16 cellular contexts compared by ENCODE assay signal in genomic region chr2:175373001-175373727, GRCh38.
DNase-seq lines count a peak whose midpoint lies in the region; ATAC-seq, FAIRE-seq and TF ChIP-seq lines count a peak whose summit lies in the region.
"Had no signal": no experiment of that assay in that cellular context is flagged by ENCODE, and none has a peak within 500 bp of the region (broad histone marks: within the 10 kb centered on the region; RNA-seq: fewer than 3 reads in every experiment).

No MANE protein-coding gene starts in this region.

- no peaks in the 10 kb centered on the region for H3F3A ChIP-seq in MM.1S (ENCODE audit: insufficient read depth, low read length)

- 30 to 36% methylated on average over 8 of the region's 8 CpGs for WGBS in pancreas, 2 donors
- 46 to 69% methylated on average over 8 of the region's 8 CpGs for WGBS in sigmoid colon, 2 donors

- no peaks in the 10 kb centered on the region for H3K36me3 ChIP-seq in endothelial cell of umbilical vein (ENCODE audit: control insufficient read depth in 2 of 2, extremely low read depth in 1 of 2, insufficient read depth in 2 of 2, low read length in 2 of 2)
- no peaks in the 10 kb centered on the region for H3K36me3 ChIP-seq in pancreas
- no peaks in the 10 kb centered on the region for H3K36me3 ChIP-seq in MM.1S (replicated peaks; ENCODE audit: insufficient read depth, low read length)
- no peaks in the 10 kb centered on the region for H3K36me3 ChIP-seq in sigmoid colon
- H3K36me3 ChIP-seq: gastroesophageal sphincter had no signal

- H3K27ac ChIP-seq in endothelial cell of umbilical vein (ENCODE audit: insufficient read depth, low read depth, low read length), result peak overlapping the region; percentile 1
- no peak overlapping the region for H3K27ac ChIP-seq in pancreas
- H3K27ac ChIP-seq in MM.1S (ENCODE audit: low read length), result no peak overlapping the region
- H3K27ac ChIP-seq in dorsolateral prefrontal cortex, result no peak overlapping the region
- H3K27ac ChIP-seq in sigmoid colon, result no peak overlapping the region
- H3K27ac ChIP-seq: gastroesophageal sphincter had no signal

- no TSS peak for BruUV-seq in endothelial cell of umbilical vein (replicated peaks; lab: Mats Ljungman, UMichigan)

- POLR2A ChIA-PET in endothelial cell of umbilical vein (lab: Charles Lee), result no interaction called here

- FAIRE-seq in endothelial cell of umbilical vein (lab: Jason Lieb, UNC), result peak; percentile 48
- FAIRE-seq in pancreas (lab: Jason Lieb, UNC), result no peak
- FAIRE-seq: GM12878 had no signal

- H3K4me2 ChIP-seq in endothelial cell of umbilical vein (ENCODE audit: insufficient read depth, low read length) (peak overlapping the region; percentile 69), MM.1S (ENCODE audit: low read depth, low read length) (no peak overlapping the region)

- DNase-seq in Daoy (ENCODE audit: low read depth) (peak; percentile 43), MV-4-11 (lab: John Stamatoyannopoulos, UW) (peak; percentile 14), endothelial cell of umbilical vein (ENCODE audit: low read depth, low spot score) (peak; percentile 49), pancreas (peak in 1 of 6 donors; percentile 3), MM.1S (no peak), dorsolateral prefrontal cortex (no peak), sigmoid colon (no peak)
- DNase-seq in stimulated activated CD4-positive, alpha-beta T cell treated with anti-CD3 and anti-CD28 coated beads, Interleukin-4, amount 100 ng/mL, for 24 hours, result no peak
- DNase-seq: activated CD4-positive, alpha-beta T cell treated with anti-CD3 and anti-CD28 coated beads for 4 hours; left ventricle myocardium superior; NCI-H510A treated with DMSO at 0.1 percent for 48 hours; nucleus accumbens; stimulated activated CD4-positive, alpha-beta T cell treated with anti-CD3 and anti-CD28 coated beads, Interleukin-1b, Interleukin-23, amount 100 ng/mL, for 48 hours; stimulated activated naive CD4-positive, alpha-beta T cell treated with Interleukin-2 at 50 U/mL for 16 hours had no signal

- TF ChIP-seq POLR2A in endothelial cell of umbilical vein (IDR thresholded peaks at IDR 0.05; ENCODE audit: low read depth, low read length), result no peak
- no peak for TF ChIP-seq POLR2A in sigmoid colon (IDR thresholded peaks at IDR 0.05)

- no peaks in the 10 kb centered on the region for H3K27me3 ChIP-seq in endothelial cell of umbilical vein (ENCODE audit: control insufficient read depth in 2 of 2, insufficient read depth in 2 of 2, low read length in 2 of 2)
- H3K27me3 ChIP-seq in pancreas, result no peaks in the 10 kb centered on the region
- no peaks in the 10 kb centered on the region for H3K27me3 ChIP-seq in MM.1S (replicated peaks; ENCODE audit: insufficient read depth, low read length)
- H3K27me3 ChIP-seq in dorsolateral prefrontal cortex, result peaks cover 0 to 45% (median 20%) of the 10 kb centered on the region in 45 donors
- no peaks in the 10 kb centered on the region for H3K27me3 ChIP-seq in sigmoid colon

- peak overlapping the region; percentile 76 for H2AFZ ChIP-seq in endothelial cell of umbilical vein (ENCODE audit: low read depth, low read length)
- no peak overlapping the region for H2AFZ ChIP-seq in MM.1S (ENCODE audit: low read length)

- intact Hi-C loops in endothelial cell of umbilical vein (cut with micrococcal nuclease) (no loop called here), pancreas (cut with DNase I) (no loop called here), dorsolateral prefrontal cortex (cut with DNase I) (no loop called here), sigmoid colon (cut with DNase I) (no loop called here)

- CTCF ChIA-PET in endothelial cell of umbilical vein (lab: Charles Lee), result interaction anchor here (1.2 to 1.9 kb wide), 3 partner anchors 9 to 44 kb away, joined by 3 to 13 read pairs (median 4); no protein-coding TSS in a partner anchor

- H3K9me2 ChIP-seq in MM.1S (replicated peaks; ENCODE audit: insufficient read depth, low read length), result no peaks in the 10 kb centered on the region

- H3K4me3 ChIP-seq in endothelial cell of umbilical vein (replicated peaks in 1 of 3; ENCODE audit: insufficient read depth in 1 of 3, low read depth in 1 of 3, low read length in 3 of 3), result no peak overlapping the region
- no peak overlapping the region for H3K4me3 ChIP-seq in pancreas
- H3K4me3 ChIP-seq in MM.1S (ENCODE audit: low read length), result no peak overlapping the region
- no peak overlapping the region for H3K4me3 ChIP-seq in dorsolateral prefrontal cortex
- H3K4me3 ChIP-seq in sigmoid colon, result no peak overlapping the region
- H3K4me3 ChIP-seq: gastroesophageal sphincter, GM12878 had no signal

- dilution Hi-C loops in endothelial cell of umbilical vein (cut with MboI; ENCODE audit: extremely low pct_ligation_motif_present, low sequenced_read_pairs), result no loop called here

- H3K9ac ChIP-seq in endothelial cell of umbilical vein (replicated peaks; ENCODE audit: extremely low read depth, insufficient read depth, low read length), result no peak overlapping the region
- no peak overlapping the region for H3K9ac ChIP-seq in MM.1S (ENCODE audit: low read length)

- ATAC-seq in pancreas, result peak in 3 of 4 donors; percentile 56 to 77 (median 74)
- ATAC-seq: gastroesophageal sphincter, GM12878, left ventricle myocardium superior had no signal

- no peaks in the 10 kb centered on the region for H3K9me3 ChIP-seq in endothelial cell of umbilical vein (replicated peaks; ENCODE audit: control insufficient read depth, insufficient read depth, low read length)
- no peaks in the 10 kb centered on the region for H3K9me3 ChIP-seq in pancreas
- H3K9me3 ChIP-seq in MM.1S (replicated peaks; ENCODE audit: insufficient read depth, low read length), result no peaks in the 10 kb centered on the region
- H3K9me3 ChIP-seq in sigmoid colon, result no peaks in the 10 kb centered on the region
- H3K9me3 ChIP-seq: gastroesophageal sphincter had no signal

- no peaks in the 10 kb centered on the region for H3K79me2 ChIP-seq in endothelial cell of umbilical vein (ENCODE audit: control insufficient read depth, insufficient read depth, low read length)
- no peaks in the 10 kb centered on the region for H3K79me2 ChIP-seq in MM.1S (ENCODE audit: low read length)

- peak in 1 of 4 donors; percentile 1 for TF ChIP-seq EP300 in sigmoid colon (IDR thresholded peaks at IDR 0.05)

- TF ChIP-seq CTCF in endothelial cell of umbilical vein (IDR thresholded peaks at IDR 0.05; ENCODE audit: extremely low read depth in 1 of 2, insufficient read depth in 1 of 2, low read depth in 1 of 2, low read length in 2 of 2) (no peak), pancreas (IDR thresholded peaks at IDR 0.05) (no peak), MM.1S (IDR thresholded peaks at IDR 0.05; ENCODE audit: low read length) (no peak), dorsolateral prefrontal cortex (IDR thresholded peaks at IDR 0.05 in 54 of 56, conservative IDR thresholded peaks at IDR 0.05 in 2 of 56; ENCODE audit: low read depth in 1 of 56, partially characterized antibody in 56 of 56) (no peak), sigmoid colon (IDR thresholded peaks at IDR 0.05) (no peak)

- peaks cover 14% of the 10 kb centered on the region for H3K4me1 ChIP-seq in endothelial cell of umbilical vein (ENCODE audit: control insufficient read depth, extremely low read depth, insufficient read depth, low read length)
- H3K4me1 ChIP-seq in pancreas, result peaks cover 0 to 4% (median 0%) of the 10 kb centered on the region in 3 donors
- H3K4me1 ChIP-seq in MM.1S (ENCODE audit: low read length), result no peaks in the 10 kb centered on the region
- no peaks in the 10 kb centered on the region for H3K4me1 ChIP-seq in sigmoid colon
- H3K4me1 ChIP-seq: gastroesophageal sphincter had no signal

- H4K20me1 ChIP-seq in endothelial cell of umbilical vein (replicated peaks; ENCODE audit: control insufficient read depth, extremely low read depth, insufficient read depth, low read length), result no peaks in the 10 kb centered on the region
- no peaks in the 10 kb centered on the region for H4K20me1 ChIP-seq in MM.1S (ENCODE audit: insufficient read depth, low read length)

- no peaks in the 10 kb centered on the region for H3K9me1 ChIP-seq in endothelial cell of umbilical vein (replicated peaks; ENCODE audit: control insufficient read depth, extremely low read depth, insufficient read depth, low read length)

TF ChIP-seq in endothelial cell of umbilical vein, 7 proteins besides CTCF, POLR2A, EP300 and RAD21:
- TF ChIP-seq EZH2 (IDR thresholded peaks at IDR 0.05; ENCODE audit: borderline replicate concordance, low read depth, low read length, severe bottlenecking), result no peak
- no peak for TF ChIP-seq JUN (IDR thresholded peaks at IDR 0.05; ENCODE audit: borderline replicate concordance, insufficient read depth, insufficient read length, low read depth)
- peak; percentile 68 for TF ChIP-seq FOS (IDR thresholded peaks at IDR 0.05; ENCODE audit: borderline replicate concordance, insufficient read depth, low read length)
- TF ChIP-seq MYC (IDR thresholded peaks at IDR 0.05; ENCODE audit: low read depth, low read length), result no peak
- TF ChIP-seq MAX (IDR thresholded peaks at IDR 0.05; ENCODE audit: insufficient read depth, insufficient read length), result no peak
- TF ChIP-seq GATA2 (IDR thresholded peaks at IDR 0.05; ENCODE audit: insufficient read depth, insufficient read length, low read depth, low read length), result peak; percentile 60
- no peak for TF ChIP-seq POLR2AphosphoS5 (IDR thresholded peaks at IDR 0.05; ENCODE audit: insufficient read depth, low read depth, low read length)

Comparison
In these comparisons a context has a peak if more than half of its experiments do, and no peak if none do; other contexts are left out.
1. DNase-seq: peak in Daoy (single experiment), MV-4-11 (single experiment) and endothelial cell of umbilical vein (single experiment); none in MM.1S (single experiment), dorsolateral prefrontal cortex (0 of 10), sigmoid colon (single experiment) and stimulated activated CD4-positive, alpha-beta T cell treated with anti-CD3 and anti-CD28 coated beads, Interleukin-4, amount 100 ng/mL, for 24 hours (single experiment).